Comparison of ENCODE assay signal across 9 cellular contexts in genomic region chr3:188432826-188433525, GRCh38.
DNase-seq lines count a peak whose midpoint lies in the region; ATAC-seq and TF ChIP-seq lines count a peak whose summit lies in the region.
"Had no signal": no experiment of that assay in that cellular context is flagged by ENCODE, and none has a peak within 500 bp of the region (broad histone marks: within the 10 kb centered on the region; RNA-seq: fewer than 3 reads in every experiment).

No MANE protein-coding gene starts in this region.

- intact Hi-C loops in MCF 10A (cut with micrococcal nuclease) = no loop called here
- intact Hi-C loops in breast epithelium (cut with DNase I; ENCODE audit: low total_unique reads) = no loop called here
- intact Hi-C loops in lower lobe of right lung (cut with DNase I) = no loop called here

- H3K9me3 Mint-ChIP-seq in MCF 10A (ENCODE audit: unreplicated experiment) = peaks cover 19% of the 10 kb centered on the region

- peak overlapping the region; percentile 28 for H3K27ac Mint-ChIP-seq in MCF 10A (ENCODE audit: low read depth, unreplicated experiment)

- CTCF ChIA-PET in MCF 10A (lab: Yijun Ruan, JAX) = no interaction called here

- H3K9me3 ChIP-seq in breast epithelium (no peaks in the 10 kb centered on the region), lower lobe of right lung (no peaks in the 10 kb centered on the region), SJCRH30 (replicated peaks) (no peaks in the 10 kb centered on the region)

- H3K27ac ChIP-seq in breast epithelium = peak overlapping the region in 1 of 2 donors; percentile 30
- H3K27ac ChIP-seq in lower lobe of right lung = peak overlapping the region; percentile 48
- H3K27ac ChIP-seq in urinary bladder (ENCODE audit: low read depth) = peak overlapping the region; percentile 38
- H3K27ac ChIP-seq in SJCRH30 = no peak overlapping the region

- no peaks in the 10 kb centered on the region for H3K27me3 Mint-ChIP-seq in MCF 10A (ENCODE audit: insufficient read depth, unreplicated experiment)

- WGBS in urinary bladder = 34% methylated on average over 6 of the region's 6 CpGs

- H3K36me3 Mint-ChIP-seq in MCF 10A (ENCODE audit: insufficient read depth, unreplicated experiment) = peaks cover 7% of the 10 kb centered on the region

- TF ChIP-seq CTCF in MCF 10A (IDR thresholded peaks at IDR 0.05; ENCODE audit: unreplicated experiment) (no peak), breast epithelium (IDR thresholded peaks at IDR 0.05) (no peak), lower lobe of right lung (IDR thresholded peaks at IDR 0.05) (no peak)

- H3K4me3 Mint-ChIP-seq in MCF 10A (ENCODE audit: unreplicated experiment) = no peak overlapping the region

- H3K4me1 ChIP-seq in breast epithelium (no peaks in the 10 kb centered on the region), lower lobe of right lung (peaks cover 23% of the 10 kb centered on the region), urinary bladder (ENCODE audit: insufficient read depth) (no peaks in the 10 kb centered on the region), SJCRH30 (no peaks in the 10 kb centered on the region)

- ATAC-seq in lower lobe of right lung (peak; percentile 75 to 76), GM18505 (IDR thresholded peaks at IDR 0.05; ENCODE audit: unreplicated experiment) (no peak)

- no peak for TF ChIP-seq POLR2A in breast epithelium (IDR thresholded peaks at IDR 0.05)
- no peak for TF ChIP-seq POLR2A in GM18505 (IDR thresholded peaks at IDR 0.05; ENCODE audit: borderline replicate concordance, extremely low read depth, insufficient read depth, insufficient read length)

- POLR2A ChIA-PET in MCF 10A (lab: Yijun Ruan, JAX) = interaction anchor here (0.6 to 1.1 kb wide), 4 partner anchors 9 to 1262 kb away, joined by 3 to 7 read pairs (median 4); no protein-coding TSS in a partner anchor

- DNase-seq in MCF 10A (ENCODE audit: unreplicated experiment) (no peak), breast epithelium (ENCODE audit: low spot score in 2 of 2) (no peak), amniotic epithelial cell (ENCODE audit: low read depth) (peak; percentile 95), lower lobe of right lung (no peak), SJCRH30 (no peak), RKO (ENCODE audit: low spot score) (no peak)
- DNase-seq: NCI-H1048 had no signal

- no TSS peak for BruUV-seq in MCF 10A (replicated peaks; lab: Mats Ljungman, UMichigan)

- no peaks in the 10 kb centered on the region for H3K36me3 ChIP-seq in breast epithelium
- H3K36me3 ChIP-seq in lower lobe of right lung = no peaks in the 10 kb centered on the region
- H3K36me3 ChIP-seq in urinary bladder (ENCODE audit: insufficient read depth) = no peaks in the 10 kb centered on the region
- no peaks in the 10 kb centered on the region for H3K36me3 ChIP-seq in SJCRH30

- no peak overlapping the region for H3K4me3 ChIP-seq in breast epithelium
- H3K4me3 ChIP-seq in lower lobe of right lung = no peak overlapping the region
- H3K4me3 ChIP-seq in urinary bladder (ENCODE audit: low read depth, low read length) = no peak overlapping the region
- no peak overlapping the region for H3K4me3 ChIP-seq in SJCRH30

- H3K4me1 Mint-ChIP-seq in MCF 10A (ENCODE audit: insufficient read depth, unreplicated experiment) = peaks cover 25% of the 10 kb centered on the region

- H3K27me3 ChIP-seq in breast epithelium (no peaks in the 10 kb centered on the region), lower lobe of right lung (ENCODE audit: low read depth) (no peaks in the 10 kb centered on the region), SJCRH30 (no peaks in the 10 kb centered on the region)
